In genomic region chr1:117389779-117390178, GRCh38 we compare ENCODE assay signal across 1 cellular context.
TF ChIP-seq lines count a peak whose summit lies in the region.

No MANE protein-coding gene starts in this region.

TF ChIP-seq in HEK293, 187 proteins besides CTCF, POLR2A, EP300 and RAD21 (continued from another document):
- no peak for TF ChIP-seq ZSCAN4 (tag by site-specific recombination; IDR thresholded peaks at IDR 0.05)
